1 cellular context compared by ENCODE assay signal in the genomic region with DNA sequence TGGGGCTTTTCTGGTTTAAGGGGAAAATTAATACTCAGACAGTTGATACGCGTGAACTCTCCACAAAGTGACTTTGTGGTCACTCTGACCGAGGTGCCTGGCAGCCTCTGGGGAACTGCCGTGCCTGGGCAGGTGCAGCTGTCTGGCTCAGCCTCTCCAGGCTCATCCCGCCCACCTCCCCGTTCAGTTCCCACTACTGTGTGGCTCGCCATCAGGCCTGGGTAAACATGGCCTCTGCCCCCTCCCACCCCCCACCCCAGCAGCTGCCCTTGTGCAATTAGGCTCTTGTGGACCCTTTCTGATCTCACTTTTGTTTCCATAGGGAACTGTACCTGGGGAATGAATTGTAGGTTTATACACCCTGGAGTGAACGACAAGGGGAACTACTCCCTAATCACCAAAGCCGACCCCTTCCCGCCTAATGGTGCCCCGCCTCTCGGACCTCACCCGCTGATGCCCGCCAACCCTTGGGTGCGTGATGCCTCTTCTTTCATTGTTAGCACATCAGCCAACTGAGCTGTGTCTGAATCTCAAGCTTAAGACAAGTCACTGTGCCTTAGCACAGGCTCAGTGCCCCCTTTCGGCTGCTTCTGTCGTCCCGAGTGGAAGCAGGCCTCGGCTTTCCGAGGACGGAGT.
A peak's percentile ranks its signal among the peaks of the same experiment; 100 is the strongest.
TF ChIP-seq lines count a peak whose summit lies in the region.

No MANE protein-coding gene starts in this region.

TF ChIP-seq in GM12878, 131 proteins besides CTCF, POLR2A, EP300 and RAD21:
- TF ChIP-seq NR2F1 (conservative IDR thresholded peaks at IDR 0.05) (0 out of 2 replicates have a peak, but pooled peaks have one; percentile 31), JUNB (IDR thresholded peaks at IDR 0.05) (no peak), MYB (IDR thresholded peaks at IDR 0.05; ENCODE audit: borderline replicate concordance, low read depth, low read length) (no peak), BMI1 (IDR thresholded peaks at IDR 0.05; ENCODE audit: borderline replicate concordance) (no peak), DPF2 (IDR thresholded peaks at IDR 0.05) (no peak), ZNF207 (IDR thresholded peaks at IDR 0.05; ENCODE audit: borderline replicate concordance) (no peak), ETV6 (conservative IDR thresholded peaks at IDR 0.05 in 1 of 2, IDR thresholded peaks at IDR 0.05 in 1 of 2; ENCODE audit: borderline replicate concordance in 1 of 2, low read depth in 1 of 2) (no peak), RFX5 (IDR thresholded peaks at IDR 0.05; ENCODE audit: low read depth, low read length) (no peak), POLR2AphosphoS2 (IDR thresholded peaks at IDR 0.05; ENCODE audit: low read depth, low read length) (no peak), PAX5 (IDR thresholded peaks at IDR 0.05; ENCODE audit: borderline replicate concordance, low read depth, low read length) (no peak), MTA3 (IDR thresholded peaks at IDR 0.05; ENCODE audit: borderline replicate concordance, low read length) (no peak), SREBF1 (IDR thresholded peaks at IDR 0.05; ENCODE audit: low read length) (no peak), TCF12 (IDR thresholded peaks at IDR 0.05; ENCODE audit: low read depth, low read length) (peak; percentile 41; the same call in 1 of the 2 replicates), HDAC2 (IDR thresholded peaks at IDR 0.05) (no peak), CEBPB (IDR thresholded peaks at IDR 0.05; ENCODE audit: borderline replicate concordance in 1 of 2, low read depth in 2 of 2, low read length in 2 of 2) (no peak), MTA2 (IDR thresholded peaks at IDR 0.05; ENCODE audit: low read depth) (no peak), PML (IDR thresholded peaks at IDR 0.05; ENCODE audit: low read length) (no peak), STAT3 (IDR thresholded peaks at IDR 0.05; ENCODE audit: low read depth, low read length) (no peak), BHLHE40 (IDR thresholded peaks at IDR 0.05; ENCODE audit: borderline replicate concordance in 1 of 2, low read depth in 2 of 2, low read length in 1 of 2) (peak in 1 of 2 experiments; percentile 61; a peak in 1 of 4 replicates), LARP7 (IDR thresholded peaks at IDR 0.05) (no peak), ZNF217 (IDR thresholded peaks at IDR 0.05) (no peak), ATF7 (IDR thresholded peaks at IDR 0.05; ENCODE audit: low read depth) (no peak), POU2F2 (IDR thresholded peaks at IDR 0.05; ENCODE audit: borderline replicate concordance, low read depth, low read length) (no peak), CBX5 (IDR thresholded peaks at IDR 0.05; ENCODE audit: low read depth) (no peak), NFYA (IDR thresholded peaks at IDR 0.05; ENCODE audit: borderline replicate concordance, low read depth, low read length) (no peak), KLF5 (IDR thresholded peaks at IDR 0.05; ENCODE audit: partially characterized antibody) (no peak), RUNX3 (IDR thresholded peaks at IDR 0.05; ENCODE audit: low read length) (peak; percentile 42; the same call in 1 of the 2 replicates), NFXL1 (IDR thresholded peaks at IDR 0.05; ENCODE audit: borderline replicate concordance) (no peak), RAD51 (IDR thresholded peaks at IDR 0.05) (no peak), KAT2A (conservative IDR thresholded peaks at IDR 0.05; ENCODE audit: control insufficient read depth, low read depth, low read length) (no peak), NRF1 (conservative IDR thresholded peaks at IDR 0.05; ENCODE audit: low read depth, low read length) (no peak), SRF (IDR thresholded peaks at IDR 0.05; ENCODE audit: low read depth in 2 of 2, low read length in 2 of 2) (no peak), IKZF1 (conservative IDR thresholded peaks at IDR 0.05) (0 out of 2 replicates have a peak, but pooled peaks have one; percentile 29), GATAD2B (conservative IDR thresholded peaks at IDR 0.05; ENCODE audit: low read depth) (no peak), RB1 (IDR thresholded peaks at IDR 0.05; ENCODE audit: borderline replicate concordance) (no peak), CBX3 (IDR thresholded peaks at IDR 0.05; ENCODE audit: borderline replicate concordance, low read depth) (no peak), ZNF274 (IDR thresholded peaks at IDR 0.05; ENCODE audit: insufficient read depth, insufficient read length) (no peak), MEF2B (IDR thresholded peaks at IDR 0.05; ENCODE audit: partially characterized antibody, poor library complexity, severe bottlenecking) (peak; percentile 69)
- TF ChIP-seq, protein P1, sequence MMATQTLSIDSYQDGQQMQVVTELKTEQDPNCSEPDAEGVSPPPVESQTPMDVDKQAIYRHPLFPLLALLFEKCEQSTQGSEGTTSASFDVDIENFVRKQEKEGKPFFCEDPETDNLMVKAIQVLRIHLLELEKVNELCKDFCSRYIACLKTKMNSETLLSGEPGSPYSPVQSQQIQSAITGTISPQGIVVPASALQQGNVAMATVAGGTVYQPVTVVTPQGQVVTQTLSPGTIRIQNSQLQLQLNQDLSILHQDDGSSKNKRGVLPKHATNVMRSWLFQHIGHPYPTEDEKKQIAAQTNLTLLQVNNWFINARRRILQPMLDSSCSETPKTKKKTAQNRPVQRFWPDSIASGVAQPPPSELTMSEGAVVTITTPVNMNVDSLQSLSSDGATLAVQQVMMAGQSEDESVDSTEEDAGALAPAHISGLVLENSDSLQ (IDR thresholded peaks at IDR 0.05), result no peak
- TF ChIP-seq, protein P2, sequence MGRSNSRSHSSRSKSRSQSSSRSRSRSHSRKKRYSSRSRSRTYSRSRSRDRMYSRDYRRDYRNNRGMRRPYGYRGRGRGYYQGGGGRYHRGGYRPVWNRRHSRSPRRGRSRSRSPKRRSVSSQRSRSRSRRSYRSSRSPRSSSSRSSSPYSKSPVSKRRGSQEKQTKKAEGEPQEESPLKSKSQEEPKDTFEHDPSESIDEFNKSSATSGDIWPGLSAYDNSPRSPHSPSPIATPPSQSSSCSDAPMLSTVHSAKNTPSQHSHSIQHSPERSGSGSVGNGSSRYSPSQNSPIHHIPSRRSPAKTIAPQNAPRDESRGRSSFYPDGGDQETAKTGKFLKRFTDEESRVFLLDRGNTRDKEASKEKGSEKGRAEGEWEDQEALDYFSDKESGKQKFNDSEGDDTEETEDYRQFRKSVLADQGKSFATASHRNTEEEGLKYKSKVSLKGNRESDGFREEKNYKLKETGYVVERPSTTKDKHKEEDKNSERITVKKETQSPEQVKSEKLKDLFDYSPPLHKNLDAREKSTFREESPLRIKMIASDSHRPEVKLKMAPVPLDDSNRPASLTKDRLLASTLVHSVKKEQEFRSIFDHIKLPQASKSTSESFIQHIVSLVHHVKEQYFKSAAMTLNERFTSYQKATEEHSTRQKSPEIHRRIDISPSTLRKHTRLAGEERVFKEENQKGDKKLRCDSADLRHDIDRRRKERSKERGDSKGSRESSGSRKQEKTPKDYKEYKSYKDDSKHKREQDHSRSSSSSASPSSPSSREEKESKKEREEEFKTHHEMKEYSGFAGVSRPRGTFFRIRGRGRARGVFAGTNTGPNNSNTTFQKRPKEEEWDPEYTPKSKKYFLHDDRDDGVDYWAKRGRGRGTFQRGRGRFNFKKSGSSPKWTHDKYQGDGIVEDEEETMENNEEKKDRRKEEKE (IDR thresholded peaks at IDR 0.05), result no peak
- TF ChIP-seq, protein P3, sequence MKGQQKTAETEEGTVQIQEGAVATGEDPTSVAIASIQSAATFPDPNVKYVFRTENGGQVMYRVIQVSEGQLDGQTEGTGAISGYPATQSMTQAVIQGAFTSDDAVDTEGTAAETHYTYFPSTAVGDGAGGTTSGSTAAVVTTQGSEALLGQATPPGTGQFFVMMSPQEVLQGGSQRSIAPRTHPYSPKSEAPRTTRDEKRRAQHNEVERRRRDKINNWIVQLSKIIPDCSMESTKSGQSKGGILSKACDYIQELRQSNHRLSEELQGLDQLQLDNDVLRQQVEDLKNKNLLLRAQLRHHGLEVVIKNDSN (IDR thresholded peaks at IDR 0.05; ENCODE audit: borderline replicate concordance, extremely low read length, insufficient read depth, low read depth, low read length), result no peak
